ENCODE assay signal across 1 cellular context in genomic region chr7:110877086-110877485, GRCh38.
TF ChIP-seq lines count a peak whose summit lies in the region.

No MANE protein-coding gene starts in this region.

TF ChIP-seq in WTC11, 78 proteins besides CTCF, POLR2A, EP300 and RAD21:
- no peak for TF ChIP-seq ZSCAN18 (CRISPR knock-in tag; IDR thresholded peaks at IDR 0.05)
